Comparison of ENCODE assay signal across 24 cellular contexts in the genomic region with DNA sequence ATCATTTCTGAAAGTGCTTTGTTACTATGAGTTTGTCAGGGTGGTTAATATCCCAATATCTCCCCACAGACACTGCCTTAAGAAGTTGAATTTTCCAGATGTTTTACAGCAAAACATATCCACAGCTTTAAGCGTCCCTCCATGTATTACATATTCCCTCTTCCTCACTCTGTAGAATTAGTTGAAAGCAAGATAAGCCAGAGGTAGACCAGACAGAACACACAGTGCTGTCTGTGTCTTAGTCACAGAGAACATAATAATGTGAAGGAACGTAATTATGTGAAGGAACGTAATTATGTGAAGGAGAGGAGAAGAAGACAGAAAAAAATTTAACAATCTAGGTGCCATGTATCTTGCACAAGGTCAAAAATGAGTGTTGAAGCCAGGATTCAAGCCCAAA.
"Had no signal": no experiment of that assay in that cellular context is flagged by ENCODE, and none has a peak within 500 bp of the region (broad histone marks: within the 10 kb centered on the region; RNA-seq: fewer than 3 reads in every experiment).

No MANE protein-coding gene starts in this region.

- H3K4me3 ChIP-seq: colonic mucosa, coronary artery, dorsolateral prefrontal cortex, esophagus muscularis mucosa, esophagus squamous epithelium, gastrocnemius medialis, gastroesophageal sphincter, heart left ventricle, heart right ventricle had no signal

- DNase-seq: colonic mucosa; cortex of kidney; dermis blood vessel endothelial cell; dorsolateral prefrontal cortex; effector CD4-positive, alpha-beta T cell; effector CD8-positive, alpha-beta T cell; effector memory CD4-positive, alpha-beta T cell; effector memory CD8-positive, alpha-beta T cell; endodermal cell; erythroblast; esophagus squamous epithelium; foreskin fibroblast; foreskin keratinocyte; foreskin melanocyte; gastrocnemius medialis; glutamatergic neuron; head of caudate nucleus; heart left ventricle; heart right ventricle had no signal

- H3K27ac ChIP-seq: colonic mucosa, coronary artery, dorsolateral prefrontal cortex, epithelial cell of prostate, esophagus muscularis mucosa, esophagus squamous epithelium, foreskin keratinocyte, gastrocnemius medialis, gastroesophageal sphincter, heart left ventricle, heart right ventricle had no signal

- ATAC-seq: effector memory CD8-positive, alpha-beta T cell; esophagus mucosa; foreskin keratinocyte; gastrocnemius medialis; gastroesophageal sphincter had no signal

- H3K36me3 ChIP-seq: colonic mucosa, esophagus muscularis mucosa, esophagus squamous epithelium, gastrocnemius medialis, gastroesophageal sphincter, heart left ventricle, heart right ventricle had no signal

- H3K4me1 ChIP-seq: colonic mucosa, esophagus muscularis mucosa, gastrocnemius medialis, gastroesophageal sphincter, heart left ventricle, heart right ventricle had no signal

- H3K9me3 ChIP-seq: colonic mucosa, esophagus muscularis mucosa, esophagus squamous epithelium, gastrocnemius medialis, gastroesophageal sphincter, heart left ventricle, heart right ventricle had no signal

- H3K27me3 ChIP-seq: colonic mucosa, dorsolateral prefrontal cortex, esophagus muscularis mucosa, esophagus squamous epithelium, foreskin keratinocyte, gastrocnemius medialis, gastroesophageal sphincter, heart left ventricle, heart right ventricle had no signal
